13 cellular contexts compared by ENCODE assay signal in the genomic region with DNA sequence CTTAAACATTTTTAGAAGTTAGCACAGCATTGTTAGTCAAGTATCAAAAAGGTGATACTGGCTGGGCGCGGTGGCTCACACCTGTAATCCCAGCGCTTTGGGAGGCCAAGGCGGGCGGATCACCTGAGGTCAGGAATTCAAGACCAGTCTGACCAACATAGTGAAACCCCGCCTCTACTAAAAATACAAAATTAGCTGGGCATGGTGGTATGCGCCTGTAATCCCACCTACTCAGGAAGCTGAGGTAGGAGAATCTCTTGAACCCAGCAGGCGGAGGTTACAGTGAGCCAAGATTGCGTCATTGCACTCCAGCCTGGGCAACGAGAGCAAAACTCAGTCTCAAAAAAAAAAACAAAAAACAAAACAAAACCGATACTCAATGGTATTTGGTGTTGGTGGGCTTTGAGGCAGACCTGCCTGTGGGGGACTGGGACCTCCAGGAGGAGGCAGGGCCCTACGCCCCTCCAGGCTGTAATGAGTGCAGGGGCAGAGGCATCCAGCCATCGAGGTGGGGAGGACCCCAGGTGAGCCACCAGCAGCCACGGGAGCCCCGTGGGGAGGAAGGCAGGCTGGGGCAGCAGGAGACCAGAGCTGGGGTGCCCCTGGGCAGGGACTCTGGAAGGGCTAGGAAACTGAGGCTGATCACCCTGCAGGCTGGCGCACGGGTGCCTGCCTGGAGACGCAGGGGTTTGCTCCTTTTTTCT.
DNase-seq lines count a peak whose midpoint lies in the region; ATAC-seq and TF ChIP-seq lines count a peak whose summit lies in the region.
"Had no signal": no experiment of that assay in that cellular context is flagged by ENCODE, and none has a peak within 500 bp of the region (broad histone marks: within the 10 kb centered on the region; RNA-seq: fewer than 3 reads in every experiment).

No MANE protein-coding gene starts in this region.

- H3K27me3 ChIP-seq in gastroesophageal sphincter = no peaks in the 10 kb centered on the region
- no peaks in the 10 kb centered on the region for H3K27me3 ChIP-seq in sigmoid colon

- H3K4me1 Mint-ChIP-seq in Calu3 (ENCODE audit: low read depth, unreplicated experiment) = peaks cover 27% of the 10 kb centered on the region

- H3K27ac ChIP-seq in RWPE1 (peak overlapping the region; percentile 68), gastroesophageal sphincter (peak overlapping the region in 3 of 4 donors; percentile 61 to 79 (median 78)), sigmoid colon (peak overlapping the region; percentile 61 to 71 (median 66))
- H3K27ac ChIP-seq: lower lobe of right lung, VCaP had no signal

- POLR2A ChIA-PET in RWPE1 (lab: Yijun Ruan, JAX; ENCODE audit: low non-redundant PET) = no interaction called here

- H3K9me3 Mint-ChIP-seq in Calu3 (ENCODE audit: low read depth, unreplicated experiment) = no peaks in the 10 kb centered on the region
- H3K9me3 Mint-ChIP-seq: effector memory CD8-positive, alpha-beta T cell had no signal

- CTCF ChIA-PET in Calu3 (lab: Charles Lee) (interaction anchor here (0.7 to 1.1 kb wide), 4 partner anchors 9 to 752 kb away, joined by 3 to 9 read pairs (median 5); no protein-coding TSS in a partner anchor), RWPE1 (lab: Yijun Ruan, JAX) (interaction anchor here (0.7 to 1.3 kb wide), 2 partner anchors 18 to 32 kb away, joined by 4 read pairs; no protein-coding TSS in a partner anchor)

- TF ChIP-seq CTCF in Calu3 (IDR thresholded peaks at IDR 0.05; ENCODE audit: unreplicated experiment) (no peak), RWPE1 (conservative IDR thresholded peaks at IDR 0.05; ENCODE audit: low read depth) (no peak), gastroesophageal sphincter (IDR thresholded peaks at IDR 0.05) (no peak), sigmoid colon (IDR thresholded peaks at IDR 0.05) (no peak)

- intact Hi-C loops in Calu3 (cut with micrococcal nuclease; ENCODE audit: unreplicated experiment) (no loop called here), sigmoid colon (cut with DNase I) (no loop called here)

- no peak for DNase-seq in Calu3
- no peak for DNase-seq in RWPE1 (ENCODE audit: low spot score)
- DNase-seq in sigmoid colon = no peak
- no peak for DNase-seq in T1000 (lab: John Stamatoyannopoulos, UW)
- DNase-seq in kidney glomerular epithelial cell (lab: John Stamatoyannopoulos, UW) = no peak
- DNase-seq in NCI-H146 (lab: John Stamatoyannopoulos, UW) = no peak
- DNase-seq: effector memory CD8-positive, alpha-beta T cell; GF-D8; SHP77 had no signal

- TF ChIP-seq EP300 in gastroesophageal sphincter (IDR thresholded peaks at IDR 0.05) = no peak
- no peak for TF ChIP-seq EP300 in sigmoid colon (IDR thresholded peaks at IDR 0.05)

- H3K9me3 ChIP-seq in gastroesophageal sphincter = no peaks in the 10 kb centered on the region
- H3K9me3 ChIP-seq in sigmoid colon = no peaks in the 10 kb centered on the region
- H3K9me3 ChIP-seq: lower lobe of right lung had no signal

- peak overlapping the region; percentile 24 for H3K4me3 Mint-ChIP-seq in Calu3 (ENCODE audit: low read depth, unreplicated experiment)
- H3K4me3 Mint-ChIP-seq: effector memory CD8-positive, alpha-beta T cell had no signal

- H3K27me3 Mint-ChIP-seq in Calu3 (ENCODE audit: unreplicated experiment) = no peaks in the 10 kb centered on the region
- H3K27me3 Mint-ChIP-seq: effector memory CD8-positive, alpha-beta T cell had no signal

- H3K27ac Mint-ChIP-seq in Calu3 (ENCODE audit: unreplicated experiment) = peak overlapping the region; percentile 73

- peaks cover 5% of the 10 kb centered on the region for H3K36me3 Mint-ChIP-seq in Calu3 (ENCODE audit: insufficient read depth, unreplicated experiment)

- TF ChIP-seq POLR2A in gastroesophageal sphincter (IDR thresholded peaks at IDR 0.05) (no peak), sigmoid colon (IDR thresholded peaks at IDR 0.05) (no peak)

- H3K4me1 ChIP-seq in gastroesophageal sphincter (peaks cover 0 to 33% (median 18%) of the 10 kb centered on the region in 3 donors), sigmoid colon (peaks cover 0 to 27% (median 22%) of the 10 kb centered on the region in 4 donors)

- WGBS in gastroesophageal sphincter (ENCODE audit: low coverage in 1 of 2), 2 donors = 71 to 90% methylated on average over 5 to 18 of the region's 18 CpGs
- 88 to 91% methylated on average over 18 of the region's 18 CpGs for WGBS in sigmoid colon, 2 donors

- H3K36me3 ChIP-seq in gastroesophageal sphincter (no peaks in the 10 kb centered on the region), sigmoid colon (no peaks in the 10 kb centered on the region)
- H3K36me3 ChIP-seq: lower lobe of right lung had no signal

- H3K4me3 ChIP-seq in gastroesophageal sphincter (no peak overlapping the region), sigmoid colon (no peak overlapping the region)
- H3K4me3 ChIP-seq: lower lobe of right lung had no signal

- no TSS peak for BruUV-seq in Calu3 (replicated peaks; lab: Mats Ljungman, UMichigan)

- ATAC-seq in gastroesophageal sphincter (no peak), HG02870 (IDR thresholded peaks at IDR 0.05; ENCODE audit: unreplicated experiment) (no peak)
